16 cellular contexts compared by ENCODE assay signal in the genomic region with DNA sequence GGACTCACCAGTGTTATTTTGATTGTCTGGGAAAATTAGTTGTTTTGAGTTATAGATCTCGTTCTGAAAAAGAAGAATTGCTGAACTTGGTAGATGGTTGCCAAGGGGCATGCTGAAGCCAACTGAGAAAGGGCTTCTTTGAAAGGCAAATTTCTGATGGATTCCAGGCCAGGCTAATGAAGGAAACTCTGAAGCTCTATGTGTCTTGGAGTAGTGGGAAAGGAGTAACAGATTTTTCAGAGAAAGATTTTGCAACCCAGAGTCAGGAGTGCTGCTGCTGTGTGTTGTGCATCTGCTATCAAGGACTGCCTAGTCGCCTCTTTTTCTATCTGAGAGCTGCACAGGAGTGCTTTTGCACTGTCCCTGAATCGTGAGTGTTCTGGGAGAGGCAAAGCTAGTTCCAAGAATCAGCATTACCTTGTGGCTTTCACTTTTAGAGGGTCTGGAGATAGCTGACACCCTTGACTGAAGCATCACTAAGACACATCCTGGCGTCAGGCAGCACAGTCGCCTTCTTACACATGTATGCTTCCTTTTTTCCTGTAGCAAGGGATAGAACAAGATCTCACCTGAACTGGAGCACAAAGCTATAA.
DNase-seq lines count a peak whose midpoint lies in the region; ATAC-seq, FAIRE-seq and TF ChIP-seq lines count a peak whose summit lies in the region.
"Had no signal": no experiment of that assay in that cellular context is flagged by ENCODE, and none has a peak within 500 bp of the region (broad histone marks: within the 10 kb centered on the region; RNA-seq: fewer than 3 reads in every experiment).

No MANE protein-coding gene starts in this region.

- no peak for TF ChIP-seq CTCF in bronchial epithelial cell (IDR thresholded peaks at IDR 0.05; ENCODE audit: insufficient read depth, low read length, severe bottlenecking)

- peaks cover 62% of the 10 kb centered on the region for H3K4me1 Mint-ChIP-seq in T-helper 2 cell treated with Interferon-gamma antibody and Interleukin-4, amounts not matched to agents 5 μg/mL and 100 μg/mL, for 36 hours (ENCODE audit: low read depth)
- H3K4me1 Mint-ChIP-seq in stimulated activated effector memory CD8-positive, alpha-beta T cell treated with anti-CD3 and anti-CD28 coated beads, Interleukin-12 subunit alpha, Interleukin-12 subunit beta, amount 100 ng/mL, for 72 hours: peaks cover 8% of the 10 kb centered on the region

- H3K27ac Mint-ChIP-seq in T-helper 2 cell treated with Interferon-gamma antibody and Interleukin-4, amounts not matched to agents 5 μg/mL and 100 μg/mL, for 36 hours: peak overlapping the region; percentile 89
- H3K27ac Mint-ChIP-seq in stimulated activated effector memory CD8-positive, alpha-beta T cell treated with anti-CD3 and anti-CD28 coated beads, Interleukin-12 subunit alpha, Interleukin-12 subunit beta, amount 100 ng/mL, for 72 hours: no peak overlapping the region

- H3K9me3 Mint-ChIP-seq in T-helper 2 cell treated with Interferon-gamma antibody and Interleukin-4, amounts not matched to agents 5 μg/mL and 100 μg/mL, for 36 hours: peaks cover 14% of the 10 kb centered on the region
- no peaks in the 10 kb centered on the region for H3K9me3 Mint-ChIP-seq in stimulated activated effector memory CD8-positive, alpha-beta T cell treated with anti-CD3 and anti-CD28 coated beads, Interleukin-12 subunit alpha, Interleukin-12 subunit beta, amount 100 ng/mL, for 72 hours

- no peaks in the 10 kb centered on the region for H3K36me3 ChIP-seq in bronchial epithelial cell (ENCODE audit: control insufficient read depth, insufficient read depth, low read length)
- H3K36me3 ChIP-seq: MG63, right atrium auricular region had no signal

- H3K27me3 ChIP-seq in bronchial epithelial cell (ENCODE audit: control insufficient read depth, insufficient read depth, low read length): no peaks in the 10 kb centered on the region
- H3K27me3 ChIP-seq: MG63, right atrium auricular region had no signal

- DNase-seq in activated effector memory CD4-positive, alpha-beta T cell treated with Interleukin-2 at 50 U/mL for 16 hours: peak; percentile 26
- no peak for DNase-seq in activated effector memory CD4-positive, alpha-beta T cell treated with anti-CD3 and anti-CD28 coated beads, Interleukin-2, amount 50 U/mL, for 16 hours
- DNase-seq in T-helper 2 cell treated with Interferon-gamma antibody and Interleukin-4, amounts not matched to agents 5 μg/mL and 100 μg/mL, for 36 hours (ENCODE audit: low spot score): peak; percentile 41
- DNase-seq in bronchial epithelial cell (ENCODE audit: low read depth) (no peak), 8988T (no peak), D341Med (ENCODE audit: low spot score) (no peak)
- DNase-seq in stimulated activated effector memory CD8-positive, alpha-beta T cell treated with anti-CD3 and anti-CD28 coated beads, Interleukin-12 subunit alpha, Interleukin-12 subunit beta, amount 100 ng/mL, for 72 hours (ENCODE audit: low spot score in 2 of 2): no peak
- DNase-seq: Calu3, MG63, NCI-H1694 treated with DMSO at 0.1 percent for 48 hours, NCI-H446 treated with DMSO at 0.1 percent for 48 hours, SIG-M5, T-helper 9 cell had no signal

- H3K27me3 Mint-ChIP-seq in T-helper 2 cell treated with Interferon-gamma antibody and Interleukin-4, amounts not matched to agents 5 μg/mL and 100 μg/mL, for 36 hours (ENCODE audit: low read depth): no peaks in the 10 kb centered on the region

- H3K4me3 Mint-ChIP-seq in T-helper 2 cell treated with Interferon-gamma antibody and Interleukin-4, amounts not matched to agents 5 μg/mL and 100 μg/mL, for 36 hours: peak overlapping the region; percentile 76
- H3K4me3 Mint-ChIP-seq in stimulated activated effector memory CD8-positive, alpha-beta T cell treated with anti-CD3 and anti-CD28 coated beads, Interleukin-12 subunit alpha, Interleukin-12 subunit beta, amount 100 ng/mL, for 72 hours: no peak overlapping the region

- H3K4me3 ChIP-seq in bronchial epithelial cell (ENCODE audit: low read depth, low read length): no peak overlapping the region
- H3K4me3 ChIP-seq: MG63, right atrium auricular region had no signal

- H3K36me3 Mint-ChIP-seq in T-helper 2 cell treated with Interferon-gamma antibody and Interleukin-4, amounts not matched to agents 5 μg/mL and 100 μg/mL, for 36 hours (ENCODE audit: low read depth): peaks cover 31% of the 10 kb centered on the region
- H3K36me3 Mint-ChIP-seq in stimulated activated effector memory CD8-positive, alpha-beta T cell treated with anti-CD3 and anti-CD28 coated beads, Interleukin-12 subunit alpha, Interleukin-12 subunit beta, amount 100 ng/mL, for 72 hours: no peaks in the 10 kb centered on the region

- ATAC-seq in stimulated activated effector memory CD8-positive, alpha-beta T cell treated with anti-CD3 and anti-CD28 coated beads, Interleukin-12 subunit alpha, Interleukin-12 subunit beta, amount 100 ng/mL, for 72 hours: peak; percentile 64
- ATAC-seq in GM19395 (IDR thresholded peaks at IDR 0.05; ENCODE audit: unreplicated experiment): no peak
- ATAC-seq: HCT116 had no signal

- FAIRE-seq in bronchial epithelial cell (lab: Jason Lieb, UNC): peak; percentile 47

Comparison
In these comparisons a context has a peak if more than half of its experiments do, and no peak if none do; other contexts are left out.
1. DNase-seq: peak in activated effector memory CD4-positive, alpha-beta T cell treated with Interleukin-2 at 50 U/mL for 16 hours (single experiment) and T-helper 2 cell treated with Interferon-gamma antibody and Interleukin-4, amounts not matched to agents 5 μg/mL and 100 μg/mL, for 36 hours (single experiment); none in activated effector memory CD4-positive, alpha-beta T cell treated with anti-CD3 and anti-CD28 coated beads, Interleukin-2, amount 50 U/mL, for 16 hours (single experiment), bronchial epithelial cell (single experiment), stimulated activated effector memory CD8-positive, alpha-beta T cell treated with anti-CD3 and anti-CD28 coated beads, Interleukin-12 subunit alpha, Interleukin-12 subunit beta, amount 100 ng/mL, for 72 hours (0 of 2), 8988T (single experiment) and D341Med (single experiment).